In the genomic region with DNA sequence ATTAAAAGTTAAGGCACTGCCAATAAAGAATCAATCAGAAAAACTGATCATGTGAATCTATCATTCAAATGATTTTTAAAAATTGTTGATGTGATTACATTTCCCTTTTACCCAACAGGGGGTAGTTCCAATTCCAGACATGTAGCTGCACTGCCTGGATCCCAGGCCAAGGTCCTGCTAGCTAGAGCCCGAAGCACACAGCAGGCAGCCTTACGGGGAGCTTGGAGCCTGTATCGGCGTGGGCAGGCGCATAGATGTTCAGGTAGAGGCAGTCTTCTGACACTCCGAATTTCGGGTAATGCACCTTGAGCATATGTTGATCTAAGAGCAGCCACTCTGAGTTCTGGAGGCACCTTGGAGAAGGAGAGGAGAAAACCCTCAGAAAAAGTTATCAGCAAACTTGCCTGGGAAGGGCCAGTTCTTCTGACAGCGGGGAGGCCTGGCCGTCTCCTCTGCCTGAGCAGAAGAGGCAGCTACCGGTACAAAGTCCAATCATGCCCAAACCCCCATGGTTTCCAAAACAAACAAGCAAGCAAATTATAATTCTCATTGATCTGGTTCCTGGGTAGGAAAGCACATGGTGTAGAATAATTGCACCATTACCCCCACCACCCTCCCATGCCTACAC, we compare ENCODE assay signal across 1 cellular context.
A peak's percentile ranks its signal among the peaks of the same experiment; 100 is the strongest.
TF ChIP-seq lines count a peak whose summit lies in the region.

No MANE protein-coding gene starts in this region.

TF ChIP-seq in HepG2, 621 proteins besides CTCF, POLR2A, EP300 and RAD21 (continued from another document):
- no peak for TF ChIP-seq TCF7 (IDR thresholded peaks at IDR 0.05; ENCODE audit: low read depth)
- no peak for TF ChIP-seq ZIK1 (CRISPR knock-in tag; IDR thresholded peaks at IDR 0.05; ENCODE audit: borderline replicate concordance, low read depth)
- TF ChIP-seq ARID5B (CRISPR knock-in tag; IDR thresholded peaks at IDR 0.05), result 0 out of 2 replicates have a peak, but pooled peaks have one; percentile 22
- TF ChIP-seq FOXA3 (CRISPR knock-in tag; IDR thresholded peaks at IDR 0.05), result peak; percentile 35; the same call in 1 of the 2 replicates
- no peak for TF ChIP-seq SOX6 (IDR thresholded peaks at IDR 0.05)
- no peak for TF ChIP-seq SOX6 (CRISPR knock-in tag; IDR thresholded peaks at IDR 0.05)
- TF ChIP-seq ZNF841 (CRISPR knock-in tag; IDR thresholded peaks at IDR 0.05; ENCODE audit: borderline replicate concordance), result no peak
- TF ChIP-seq FOXA1 (IDR thresholded peaks at IDR 0.05), result no peak
- TF ChIP-seq FOXA1 (CRISPR knock-in tag; IDR thresholded peaks at IDR 0.05), result peak; percentile 41; the same call in 1 of the 2 replicates
- no peak; the same call in 1 of the 2 replicates for TF ChIP-seq NR2C2 (CRISPR knock-in tag; IDR thresholded peaks at IDR 0.05; ENCODE audit: borderline replicate concordance)
- TF ChIP-seq ZNF18 (CRISPR knock-in tag; IDR thresholded peaks at IDR 0.05; ENCODE audit: insufficient replicate concordance), result no peak
- no peak for TF ChIP-seq ZNF142 (CRISPR knock-in tag; IDR thresholded peaks at IDR 0.05)
- TF ChIP-seq, protein P1, sequence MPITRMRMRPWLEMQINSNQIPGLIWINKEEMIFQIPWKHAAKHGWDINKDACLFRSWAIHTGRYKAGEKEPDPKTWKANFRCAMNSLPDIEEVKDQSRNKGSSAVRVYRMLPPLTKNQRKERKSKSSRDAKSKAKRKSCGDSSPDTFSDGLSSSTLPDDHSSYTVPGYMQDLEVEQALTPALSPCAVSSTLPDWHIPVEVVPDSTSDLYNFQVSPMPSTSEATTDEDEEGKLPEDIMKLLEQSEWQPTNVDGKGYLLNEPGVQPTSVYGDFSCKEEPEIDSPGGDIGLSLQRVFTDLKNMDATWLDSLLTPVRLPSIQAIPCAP (CRISPR knock-in tag; IDR thresholded peaks at IDR 0.05; ENCODE audit: low read depth), result no peak
- TF ChIP-seq SP140L (CRISPR knock-in tag; IDR thresholded peaks at IDR 0.05; ENCODE audit: borderline replicate concordance), result no peak
- TF ChIP-seq SRSF1 (optimal IDR thresholded peaks at IDR 0.05; ENCODE audit: low read depth, low read length), result no peak
- TF ChIP-seq, protein P2, sequence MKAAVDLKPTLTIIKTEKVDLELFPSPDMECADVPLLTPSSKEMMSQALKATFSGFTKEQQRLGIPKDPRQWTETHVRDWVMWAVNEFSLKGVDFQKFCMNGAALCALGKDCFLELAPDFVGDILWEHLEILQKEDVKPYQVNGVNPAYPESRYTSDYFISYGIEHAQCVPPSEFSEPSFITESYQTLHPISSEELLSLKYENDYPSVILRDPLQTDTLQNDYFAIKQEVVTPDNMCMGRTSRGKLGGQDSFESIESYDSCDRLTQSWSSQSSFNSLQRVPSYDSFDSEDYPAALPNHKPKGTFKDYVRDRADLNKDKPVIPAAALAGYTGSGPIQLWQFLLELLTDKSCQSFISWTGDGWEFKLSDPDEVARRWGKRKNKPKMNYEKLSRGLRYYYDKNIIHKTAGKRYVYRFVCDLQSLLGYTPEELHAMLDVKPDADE (CRISPR knock-in tag; IDR thresholded peaks at IDR 0.05), result no peak
- no peak for TF ChIP-seq ZNF484 (CRISPR knock-in tag; IDR thresholded peaks at IDR 0.05; ENCODE audit: borderline replicate concordance, low read depth)
- no peak for TF ChIP-seq ZNF724P (CRISPR knock-in tag; IDR thresholded peaks at IDR 0.05; ENCODE audit: borderline replicate concordance)
- no peak for TF ChIP-seq CEBPG (CRISPR knock-in tag; IDR thresholded peaks at IDR 0.05)
- no peak for TF ChIP-seq SETDB1 (CRISPR knock-in tag; IDR thresholded peaks at IDR 0.05; ENCODE audit: borderline replicate concordance)
- no peak for TF ChIP-seq SMARCC2 (IDR thresholded peaks at IDR 0.05)
- TF ChIP-seq MTERF4 (CRISPR knock-in tag; IDR thresholded peaks at IDR 0.05), result no peak
- TF ChIP-seq, protein P3, sequence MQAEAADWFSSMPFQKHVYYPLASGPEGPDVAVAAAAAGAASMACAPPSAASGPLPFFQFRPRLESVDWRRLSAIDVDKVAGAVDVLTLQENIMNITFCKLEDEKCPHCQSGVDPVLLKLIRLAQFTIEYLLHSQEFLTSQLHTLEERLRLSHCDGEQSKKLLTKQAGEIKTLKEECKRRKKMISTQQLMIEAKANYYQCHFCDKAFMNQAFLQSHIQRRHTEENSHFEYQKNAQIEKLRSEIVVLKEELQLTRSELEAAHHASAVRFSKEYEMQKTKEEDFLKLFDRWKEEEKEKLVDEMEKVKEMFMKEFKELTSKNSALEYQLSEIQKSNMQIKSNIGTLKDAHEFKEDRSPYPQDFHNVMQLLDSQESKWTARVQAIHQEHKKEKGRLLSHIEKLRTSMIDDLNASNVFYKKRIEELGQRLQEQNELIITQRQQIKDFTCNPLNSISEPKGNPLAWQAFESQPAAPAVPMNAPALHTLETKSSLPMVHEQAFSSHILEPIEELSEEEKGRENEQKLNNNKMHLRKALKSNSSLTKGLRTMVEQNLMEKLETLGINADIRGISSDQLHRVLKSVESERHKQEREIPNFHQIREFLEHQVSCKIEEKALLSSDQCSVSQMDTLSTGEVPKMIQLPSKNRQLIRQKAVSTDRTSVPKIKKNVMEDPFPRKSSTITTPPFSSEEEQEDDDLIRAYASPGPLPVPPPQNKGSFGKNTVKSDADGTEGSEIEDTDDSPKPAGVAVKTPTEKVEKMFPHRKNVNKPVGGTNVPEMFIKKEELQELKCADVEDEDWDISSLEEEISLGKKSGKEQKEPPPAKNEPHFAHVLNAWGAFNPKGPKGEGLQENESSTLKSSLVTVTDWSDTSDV (CRISPR knock-in tag; IDR thresholded peaks at IDR 0.05), result no peak
- TF ChIP-seq SALL1 (CRISPR knock-in tag; IDR thresholded peaks at IDR 0.05), result peak; percentile 67
- TF ChIP-seq ZNF260 (CRISPR knock-in tag; IDR thresholded peaks at IDR 0.05; ENCODE audit: borderline replicate concordance, low read depth), result no peak
- no peak for TF ChIP-seq ZNF143 (CRISPR knock-in tag; IDR thresholded peaks at IDR 0.05)
- no peak for TF ChIP-seq RFXAP (CRISPR knock-in tag; IDR thresholded peaks at IDR 0.05; ENCODE audit: borderline replicate concordance)
- no peak for TF ChIP-seq TBX3 (IDR thresholded peaks at IDR 0.05; ENCODE audit: borderline replicate concordance)
- no peak for TF ChIP-seq NR2F1 (CRISPR knock-in tag; IDR thresholded peaks at IDR 0.05)
- TF ChIP-seq ZNF784 (CRISPR knock-in tag; IDR thresholded peaks at IDR 0.05; ENCODE audit: borderline replicate concordance), result no peak
- no peak for TF ChIP-seq GLI4 (CRISPR knock-in tag; IDR thresholded peaks at IDR 0.05; ENCODE audit: borderline replicate concordance)
- TF ChIP-seq ZKSCAN5 (CRISPR knock-in tag; IDR thresholded peaks at IDR 0.05), result no peak
- no peak for TF ChIP-seq ZNF777 (CRISPR knock-in tag; IDR thresholded peaks at IDR 0.05)
- TF ChIP-seq GABPA (IDR thresholded peaks at IDR 0.05; ENCODE audit: low read depth, low read length), result no peak
- TF ChIP-seq GABPA (CRISPR knock-in tag; IDR thresholded peaks at IDR 0.05; ENCODE audit: low read depth), result 0 out of 2 replicates have a peak, but pooled peaks have one; percentile 3
- TF ChIP-seq ZNF709 (CRISPR knock-in tag; IDR thresholded peaks at IDR 0.05), result no peak
